Comparison of ENCODE assay signal across 17 cellular contexts in the genomic region with DNA sequence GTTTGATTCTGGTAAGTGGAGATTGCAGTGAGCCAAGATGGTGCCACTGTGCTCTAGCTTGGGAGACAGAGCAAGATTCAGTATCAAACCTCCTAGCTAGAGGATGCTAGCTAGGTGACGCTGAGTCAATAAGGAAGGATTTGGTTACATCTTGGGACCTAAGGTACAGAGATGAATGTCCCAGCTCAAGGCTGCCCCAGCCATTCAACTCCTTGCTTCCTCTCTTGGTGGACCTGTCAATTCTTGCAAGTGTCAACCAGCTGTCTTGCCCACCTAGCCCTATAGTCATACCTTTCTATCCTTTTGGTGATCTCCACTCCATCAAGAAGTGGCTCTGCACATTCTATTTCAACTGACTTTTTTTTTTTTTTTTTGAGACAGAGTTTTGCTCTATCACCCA. TPM values are rescaled to one million over a fixed set of nuclear protein-coding genes. Genes with fewer than 3 reads are reported as not detected.
DNase-seq lines count a peak whose midpoint lies in the region; ATAC-seq and TF ChIP-seq lines count a peak whose summit lies in the region.
"Had no signal": no experiment of that assay in that cellular context is flagged by ENCODE, and none has a peak within 500 bp of the region (broad histone marks: within the 10 kb centered on the region; RNA-seq: fewer than 3 reads in every experiment).

No MANE protein-coding gene starts in this region.

- BruUV-seq in OCI-LY7 (replicated peaks; lab: Mats Ljungman, UMichigan): no TSS peak

- H3K4me3 ChIP-seq in OCI-LY7 (ENCODE audit: low read depth, low read length, poor library complexity, severe bottlenecking): no peak overlapping the region

- peak; percentile 22 for DNase-seq in activated CD4-positive, alpha-beta memory T cell treated with anti-CD3 and anti-CD28 coated beads for 36 hours
- DNase-seq in activated CD4-positive, alpha-beta memory T cell treated with anti-CD3 and anti-CD28 coated beads, Interleukin-2, amount 10 ng/mL, durations not matched to agents 7 days and 5 days: no peak
- DNase-seq in OCI-LY7 (ENCODE audit: low spot score) (no peak), ACHN (no peak)
- DNase-seq in stimulated activated effector memory CD8-positive, alpha-beta T cell treated with anti-CD3 and anti-CD28 coated beads, Interleukin-12 subunit alpha, Interleukin-12 subunit beta, amount 100 ng/mL, for 72 hours (ENCODE audit: low spot score in 2 of 2): no peak
- DNase-seq in activated CD4-positive, alpha-beta T cell treated with anti-CD3 and anti-CD28 coated beads for 1 hour: no peak
- DNase-seq: 8988T, Calu3, DMS79, H9, NCI-H146, NCI-H2227 treated with DMSO at 0.1 percent for 48 hours, NCI-H526 had no signal

- peaks cover 20% of the 10 kb centered on the region for H3K36me3 ChIP-seq in OCI-LY7 (ENCODE audit: insufficient read depth, low read length)

- H3K27me3 Mint-ChIP-seq in activated CD4-positive, alpha-beta memory T cell treated with anti-CD3 and anti-CD28 coated beads for 36 hours: no peaks in the 10 kb centered on the region
- H3K27me3 Mint-ChIP-seq in activated CD4-positive, alpha-beta memory T cell treated with anti-CD3 and anti-CD28 coated beads, Interleukin-2, amount 10 ng/mL, durations not matched to agents 7 days and 5 days: no peaks in the 10 kb centered on the region

- no peak overlapping the region for H3K4me3 Mint-ChIP-seq in activated CD4-positive, alpha-beta memory T cell treated with anti-CD3 and anti-CD28 coated beads for 36 hours
- H3K4me3 Mint-ChIP-seq in activated CD4-positive, alpha-beta memory T cell treated with anti-CD3 and anti-CD28 coated beads, Interleukin-2, amount 10 ng/mL, durations not matched to agents 7 days and 5 days: no peak overlapping the region
- no peak overlapping the region for H3K4me3 Mint-ChIP-seq in stimulated activated effector memory CD8-positive, alpha-beta T cell treated with anti-CD3 and anti-CD28 coated beads, Interleukin-12 subunit alpha, Interleukin-12 subunit beta, amount 100 ng/mL, for 72 hours
- H3K4me3 Mint-ChIP-seq: H9 had no signal

- no peaks in the 10 kb centered on the region for H3K9me3 Mint-ChIP-seq in activated CD4-positive, alpha-beta memory T cell treated with anti-CD3 and anti-CD28 coated beads for 36 hours
- H3K9me3 Mint-ChIP-seq in activated CD4-positive, alpha-beta memory T cell treated with anti-CD3 and anti-CD28 coated beads, Interleukin-2, amount 10 ng/mL, durations not matched to agents 7 days and 5 days: no peaks in the 10 kb centered on the region
- H3K9me3 Mint-ChIP-seq in stimulated activated effector memory CD8-positive, alpha-beta T cell treated with anti-CD3 and anti-CD28 coated beads, Interleukin-12 subunit alpha, Interleukin-12 subunit beta, amount 100 ng/mL, for 72 hours: no peaks in the 10 kb centered on the region
- H3K9me3 Mint-ChIP-seq: H9 had no signal

- H3K27ac ChIP-seq in OCI-LY7 (ENCODE audit: low read depth, low read length, poor library complexity, severe bottlenecking): peak overlapping the region; percentile 3

- peaks cover 30% of the 10 kb centered on the region for H3K4me1 ChIP-seq in OCI-LY7 (ENCODE audit: insufficient read depth, low read length, poor library complexity, severe bottlenecking)

- H3K79me2 ChIP-seq in OCI-LY7 (ENCODE audit: insufficient read depth, low read depth, low read length): peaks cover 32% of the 10 kb centered on the region; the same call in 1 of the 2 replicates

- no peaks in the 10 kb centered on the region for H3K9me3 ChIP-seq in OCI-LY7 (ENCODE audit: low read length)

- no peaks in the 10 kb centered on the region for H3K36me3 Mint-ChIP-seq in activated CD4-positive, alpha-beta memory T cell treated with anti-CD3 and anti-CD28 coated beads for 36 hours
- H3K36me3 Mint-ChIP-seq in activated CD4-positive, alpha-beta memory T cell treated with anti-CD3 and anti-CD28 coated beads, Interleukin-2, amount 10 ng/mL, durations not matched to agents 7 days and 5 days (ENCODE audit: low read depth): no peaks in the 10 kb centered on the region
- no peaks in the 10 kb centered on the region for H3K36me3 Mint-ChIP-seq in stimulated activated effector memory CD8-positive, alpha-beta T cell treated with anti-CD3 and anti-CD28 coated beads, Interleukin-12 subunit alpha, Interleukin-12 subunit beta, amount 100 ng/mL, for 72 hours

- in situ Hi-C loops in ACHN (cut with HindIII; ENCODE audit: low pct_ligation_motif_present, low pct_unique_long_range_greater_than_20kb, low sequenced_read_pairs): no loop called here

- H2AFZ ChIP-seq in OCI-LY7 (ENCODE audit: low read length): no peak overlapping the region

- no peaks in the 10 kb centered on the region for H3K9me2 ChIP-seq in OCI-LY7 (ENCODE audit: insufficient read depth, low read length)

- H3K4me1 Mint-ChIP-seq in activated CD4-positive, alpha-beta memory T cell treated with anti-CD3 and anti-CD28 coated beads for 36 hours (ENCODE audit: low read depth): peaks cover 15% of the 10 kb centered on the region
- H3K4me1 Mint-ChIP-seq in activated CD4-positive, alpha-beta memory T cell treated with anti-CD3 and anti-CD28 coated beads, Interleukin-2, amount 10 ng/mL, durations not matched to agents 7 days and 5 days: peaks cover 36% of the 10 kb centered on the region
- H3K4me1 Mint-ChIP-seq in stimulated activated effector memory CD8-positive, alpha-beta T cell treated with anti-CD3 and anti-CD28 coated beads, Interleukin-12 subunit alpha, Interleukin-12 subunit beta, amount 100 ng/mL, for 72 hours: peaks cover 16% of the 10 kb centered on the region
- H3K4me1 Mint-ChIP-seq: H9 had no signal

- no peak overlapping the region for H3K27ac Mint-ChIP-seq in activated CD4-positive, alpha-beta memory T cell treated with anti-CD3 and anti-CD28 coated beads for 36 hours
- no peak overlapping the region for H3K27ac Mint-ChIP-seq in activated CD4-positive, alpha-beta memory T cell treated with anti-CD3 and anti-CD28 coated beads, Interleukin-2, amount 10 ng/mL, durations not matched to agents 7 days and 5 days
- peak overlapping the region; percentile 34 for H3K27ac Mint-ChIP-seq in stimulated activated effector memory CD8-positive, alpha-beta T cell treated with anti-CD3 and anti-CD28 coated beads, Interleukin-12 subunit alpha, Interleukin-12 subunit beta, amount 100 ng/mL, for 72 hours

- TF ChIP-seq CTCF in OCI-LY7 (conservative IDR thresholded peaks at IDR 0.05; ENCODE audit: low read length): no peak

- H3K4me2 ChIP-seq in OCI-LY7 (ENCODE audit: low read length): no peak overlapping the region

- intact Hi-C loops in activated CD4-positive, alpha-beta memory T cell treated with anti-CD3 and anti-CD28 coated beads for 36 hours (cut with micrococcal nuclease): no loop called here
- intact Hi-C loops in OCI-LY7 (cut with micrococcal nuclease; ENCODE audit: unreplicated experiment): no loop called here

- POLR2A ChIA-PET in activated CD4-positive, alpha-beta memory T cell treated with anti-CD3 and anti-CD28 coated beads for 36 hours (lab: Charles Lee): no interaction called here
- POLR2A ChIA-PET in activated CD4-positive, alpha-beta memory T cell treated with anti-CD3 and anti-CD28 coated beads, Interleukin-2, amount 10 ng/mL, durations not matched to agents 7 days and 5 days (lab: Charles Lee): interaction anchor here (0.8 to 1.2 kb wide), 2 partner anchors 9 to 59 kb away, joined by 3 to 4 read pairs; a partner anchor contains a TSS
- POLR2A ChIA-PET in OCI-LY7 (lab: Charles Lee): interaction anchor here (0.5 kb wide), 1 partner anchor 52 kb away, joined by 5 read pairs; no protein-coding TSS in a partner anchor

- ATAC-seq in GM18907 (IDR thresholded peaks at IDR 0.05; ENCODE audit: unreplicated experiment) (peak; percentile 45), GM19351 (IDR thresholded peaks at IDR 0.05; ENCODE audit: unreplicated experiment) (no peak)
- ATAC-seq in stimulated activated effector memory CD8-positive, alpha-beta T cell treated with anti-CD3 and anti-CD28 coated beads, Interleukin-12 subunit alpha, Interleukin-12 subunit beta, amount 100 ng/mL, for 72 hours: peak; percentile 91

- H4K20me1 ChIP-seq in OCI-LY7 (ENCODE audit: insufficient read depth, low read length): no peaks in the 10 kb centered on the region

- CTCF ChIA-PET in activated CD4-positive, alpha-beta memory T cell treated with anti-CD3 and anti-CD28 coated beads for 36 hours (lab: Charles Lee): interaction anchor here (0.9 to 1.0 kb wide), 2 partner anchors 43 to 44 kb away, joined by 3 read pairs; no protein-coding TSS in a partner anchor
- CTCF ChIA-PET in activated CD4-positive, alpha-beta memory T cell treated with anti-CD3 and anti-CD28 coated beads, Interleukin-2, amount 10 ng/mL, durations not matched to agents 7 days and 5 days (lab: Charles Lee): interaction anchor here (0.7 to 1.5 kb wide), 2 partner anchors 9 to 28 kb away, joined by 4 to 7 read pairs; no protein-coding TSS in a partner anchor
- CTCF ChIA-PET in OCI-LY7 (lab: Charles Lee; ENCODE audit: unreplicated experiment): no interaction called here

RNA-seq across cellular contexts. Expression of a gene that starts 1.4 kb away (rescaled TPM):
- total RNA-seq in activated CD4-positive, alpha-beta memory T cell treated with anti-CD3 and anti-CD28 coated beads for 36 hours: not detected
- under 1 TPM; 0.35 to 0.80 TPM for total RNA-seq in activated CD4-positive, alpha-beta memory T cell treated with anti-CD3 and anti-CD28 coated beads, Interleukin-2, amount 10 ng/mL, durations not matched to agents 7 days and 5 days
- total RNA-seq in OCI-LY7 (2014; rRNA removed; shearing (Covaris generic)): 68.7 and 73.6 TPM in 2 replicates
- 92.2 and 101 TPM in 2 replicates for total RNA-seq in OCI-LY7 (2022)
- total RNA-seq: G401, H9, SK-MEL-5 had no signal

RNA-seq across cellular contexts. Expression of a gene that starts 49.3 kb away (rescaled TPM):
- total RNA-seq in activated CD4-positive, alpha-beta memory T cell treated with anti-CD3 and anti-CD28 coated beads for 36 hours: 10 to 100 TPM; 25.8 to 28.1 TPM
- 10 to 100 TPM; 34.7 to 35.2 TPM for total RNA-seq in activated CD4-positive, alpha-beta memory T cell treated with anti-CD3 and anti-CD28 coated beads, Interleukin-2, amount 10 ng/mL, durations not matched to agents 7 days and 5 days
- total RNA-seq in OCI-LY7 (2014; rRNA removed; shearing (Covaris generic)): 22.9 and 31.4 TPM in 2 replicates
- total RNA-seq in OCI-LY7 (2022): 51.1 and 54.4 TPM in 2 replicates

RNA-seq across cellular contexts. Expression of a gene that starts 56.9 kb away (rescaled TPM):
- 1 to 10 TPM; 1.1 to 1.3 TPM for total RNA-seq in activated CD4-positive, alpha-beta memory T cell treated with anti-CD3 and anti-CD28 coated beads for 36 hours
- 1 to 10 TPM; 1.1 to 1.7 TPM for total RNA-seq in activated CD4-positive, alpha-beta memory T cell treated with anti-CD3 and anti-CD28 coated beads, Interleukin-2, amount 10 ng/mL, durations not matched to agents 7 days and 5 days
- total RNA-seq in OCI-LY7 (2014; rRNA removed; shearing (Covaris generic)): 14.1 and 16.6 TPM in 2 replicates
- 25.8 and 28.4 TPM in 2 replicates for total RNA-seq in OCI-LY7 (2022)
- total RNA-seq: Calu3, G401 had no signal

RNA-seq across cellular contexts. Expression of a gene that starts 58.6 kb away (rescaled TPM):
- 100 to 1,000 TPM; 583 to 626 TPM for total RNA-seq in activated CD4-positive, alpha-beta memory T cell treated with anti-CD3 and anti-CD28 coated beads for 36 hours
- total RNA-seq in activated CD4-positive, alpha-beta memory T cell treated with anti-CD3 and anti-CD28 coated beads, Interleukin-2, amount 10 ng/mL, durations not matched to agents 7 days and 5 days: 100 to 1,000 TPM; 713 to 732 TPM
- 362 and 461 TPM in 2 replicates for total RNA-seq in OCI-LY7 (2014; rRNA removed; shearing (Covaris generic))
- 815 and 857 TPM in 2 replicates for total RNA-seq in OCI-LY7 (2022)

RNA-seq across cellular contexts. Expression of a gene that starts 59.3 kb away (rescaled TPM):
- 10 to 100 TPM; 29.9 to 37.8 TPM for total RNA-seq in activated CD4-positive, alpha-beta memory T cell treated with anti-CD3 and anti-CD28 coated beads for 36 hours
- total RNA-seq in activated CD4-positive, alpha-beta memory T cell treated with anti-CD3 and anti-CD28 coated beads, Interleukin-2, amount 10 ng/mL, durations not matched to agents 7 days and 5 days: 10 to 100 TPM; 47.7 to 48.5 TPM
- total RNA-seq in OCI-LY7 (2014; rRNA removed; shearing (Covaris generic)): 62.7 and 87.9 TPM in 2 replicates
- 89.6 and 101 TPM in 2 replicates for total RNA-seq in OCI-LY7 (2022)

Comparison
In these comparisons a context has a peak if more than half of its experiments do, and no peak if none do; other contexts are left out.
1. RNA of a gene that starts 1.4 kb away (total RNA-seq): 68.7 to 101 TPM in OCI-LY7; 0.35 to 0.80 TPM in activated CD4-positive, alpha-beta memory T cell treated with anti-CD3 and anti-CD28 coated beads, Interleukin-2, amount 10 ng/mL, durations not matched to agents 7 days and 5 days and not detected in activated CD4-positive, alpha-beta memory T cell treated with anti-CD3 and anti-CD28 coated beads for 36 hours; every median in the first group is over 10 times any median in the second.
2. RNA of a gene that starts 56.9 kb away (total RNA-seq): 14.1 to 28.4 TPM in OCI-LY7; 1.1 to 1.7 TPM in activated CD4-positive, alpha-beta memory T cell treated with anti-CD3 and anti-CD28 coated beads, Interleukin-2, amount 10 ng/mL, durations not matched to agents 7 days and 5 days and 1.1 to 1.3 TPM in activated CD4-positive, alpha-beta memory T cell treated with anti-CD3 and anti-CD28 coated beads for 36 hours; every median in the first group is over 4 times any median in the second.